ENCODE assay signal across 8 cellular contexts in the genomic region with DNA sequence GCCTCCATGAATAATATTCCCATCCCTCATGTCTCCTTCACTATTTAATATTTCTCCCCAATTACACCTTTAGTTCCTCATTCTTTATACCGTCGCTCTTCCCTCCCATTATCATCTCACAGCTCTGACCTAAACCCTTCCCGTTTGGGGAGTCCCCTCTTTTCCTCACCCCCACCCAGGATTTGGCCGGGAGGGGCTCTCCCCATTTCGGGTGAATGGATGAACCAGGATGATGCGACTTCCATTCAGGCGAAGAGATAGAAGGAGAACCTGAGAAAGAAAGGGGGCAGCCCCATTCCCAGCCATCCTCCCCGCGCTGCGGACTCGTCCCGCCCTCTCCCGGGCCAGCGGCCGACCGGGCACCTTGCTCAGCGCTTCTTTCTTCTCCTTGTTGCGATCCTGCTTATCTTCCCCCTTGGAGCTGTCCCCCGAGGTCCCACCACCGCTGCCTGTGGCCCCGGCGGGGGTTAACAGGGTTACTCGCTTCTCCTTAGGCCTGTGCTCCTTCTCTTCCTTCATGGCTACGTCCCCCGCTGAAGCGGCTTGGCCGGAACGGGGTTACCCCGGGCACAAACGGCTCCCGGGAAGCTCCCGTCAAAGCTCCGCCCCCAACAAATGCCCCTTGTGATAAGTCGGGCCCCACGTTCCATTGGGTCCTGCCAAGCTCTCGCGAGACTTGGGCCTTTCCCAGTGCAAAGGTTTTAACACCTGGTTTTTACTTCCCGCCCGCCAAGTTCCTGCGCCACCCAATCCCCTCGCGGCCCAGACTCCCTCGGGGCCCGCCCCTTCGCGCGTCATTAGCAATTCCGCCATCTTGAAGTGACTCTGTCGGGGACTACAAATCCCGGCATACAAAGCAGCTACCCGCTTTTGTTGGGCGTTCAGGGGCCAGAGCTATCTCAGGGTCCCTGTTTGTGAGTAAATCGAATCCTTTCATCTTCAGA. TPM values are rescaled to one million over a fixed set of nuclear protein-coding genes. Genes with fewer than 3 reads are reported as not detected.
DNase-seq lines count a peak whose midpoint lies in the region; ATAC-seq and TF ChIP-seq lines count a peak whose summit lies in the region.

A gene with protein sequence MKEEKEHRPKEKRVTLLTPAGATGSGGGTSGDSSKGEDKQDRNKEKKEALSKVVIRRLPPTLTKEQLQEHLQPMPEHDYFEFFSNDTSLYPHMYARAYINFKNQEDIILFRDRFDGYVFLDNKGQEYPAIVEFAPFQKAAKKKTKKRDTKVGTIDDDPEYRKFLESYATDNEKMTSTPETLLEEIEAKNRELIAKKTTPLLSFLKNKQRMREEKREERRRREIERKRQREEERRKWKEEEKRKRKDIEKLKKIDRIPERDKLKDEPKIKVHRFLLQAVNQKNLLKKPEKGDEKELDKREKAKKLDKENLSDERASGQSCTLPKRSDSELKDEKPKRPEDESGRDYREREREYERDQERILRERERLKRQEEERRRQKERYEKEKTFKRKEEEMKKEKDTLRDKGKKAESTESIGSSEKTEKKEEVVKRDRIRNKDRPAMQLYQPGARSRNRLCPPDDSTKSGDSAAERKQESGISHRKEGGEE (minus strand): TSS at position 554 of the 944 bp plus-strand sequence. CDS start 35 bp downstream, at position 519.

- DNase-seq in A673 (ENCODE audit: low spot score) = peak; percentile 98
- peak; percentile 95 for DNase-seq in NCI-H2196 (lab: John Stamatoyannopoulos, UW; ENCODE audit: unreplicated experiment)
- peak; percentile 94 to 98 for DNase-seq in breast epithelium (ENCODE audit: low spot score in 2 of 2)

- H3K4me3 ChIP-seq in A673 (ENCODE audit: low read depth, low read length, poor library complexity, severe bottlenecking) (peak within 1 kb of the TSS; percentile 70), breast epithelium (peak within 1 kb of the TSS; percentile 63 to 80 (median 65)), iPS-18c (ENCODE audit: insufficient read depth, low read depth, low read length) (peak within 1 kb of the TSS; percentile 80), skeletal muscle tissue (ENCODE audit: low read length in 3 of 3) (peak within 1 kb of the TSS; percentile 81 to 85 (median 82))

- no peak for TF ChIP-seq CTCF in A673 (conservative IDR thresholded peaks at IDR 0.05; ENCODE audit: low read depth, low read length)
- TF ChIP-seq CTCF in VCaP (conservative IDR thresholded peaks at IDR 0.05) = no peak
- TF ChIP-seq CTCF in breast epithelium (IDR thresholded peaks at IDR 0.05) = no peak

- ATAC-seq in GM18868 (IDR thresholded peaks at IDR 0.05; ENCODE audit: unreplicated experiment) (peak; percentile 98), HG03108 (IDR thresholded peaks at IDR 0.05; ENCODE audit: unreplicated experiment) (peak; percentile 98)

- peak; percentile 32 for TF ChIP-seq POLR2A in breast epithelium (IDR thresholded peaks at IDR 0.05)

- H3K27me3 ChIP-seq in A673 (replicated peaks; ENCODE audit: insufficient read depth, low read depth, low read length, poor library complexity) = no peaks in the 10 kb centered on the region
- no peaks in the 10 kb centered on the region for H3K27me3 ChIP-seq in breast epithelium
- no peaks in the 10 kb centered on the region for H3K27me3 ChIP-seq in skeletal muscle tissue (ENCODE audit: control insufficient read depth in 3 of 3, insufficient read depth in 3 of 3, low read length in 3 of 3)

- no TSS peak for BruUV-seq in A673 (replicated peaks; lab: Mats Ljungman, UMichigan)

- CTCF ChIA-PET in A673 (lab: Charles Lee) = interaction anchor here (0.5 kb wide), 1 partner anchor 456 kb away, joined by 4 read pairs; no protein-coding TSS in a partner anchor

- intact Hi-C loops in A673 (cut with micrococcal nuclease; ENCODE audit: unreplicated experiment) = loop anchor here (1.0 kb wide), 1 partner anchor 19 kb away; a partner anchor contains a TSS
- intact Hi-C loops in breast epithelium (cut with DNase I; ENCODE audit: low total_unique reads) = no loop called here

- H3K9ac ChIP-seq in skeletal muscle tissue (ENCODE audit: low read depth in 1 of 3, low read length in 3 of 3) = peak within 1 kb of the TSS; percentile 80 to 87 (median 87)

- peak within 1 kb of the TSS; percentile 85 for H3K27ac ChIP-seq in A673 (ENCODE audit: low read depth, low read length, poor library complexity, severe bottlenecking)
- peak within 1 kb of the TSS; percentile 62 for H3K27ac ChIP-seq in VCaP
- peak within 1 kb of the TSS; percentile 87 to 96 for H3K27ac ChIP-seq in breast epithelium
- peak within 1 kb of the TSS; percentile 87 for H3K27ac ChIP-seq in skeletal muscle tissue (ENCODE audit: low read depth, low read length)

- H3K4me1 ChIP-seq in A673 (ENCODE audit: insufficient read depth, low read length, poor library complexity, severe bottlenecking) (peaks cover 7% of the 10 kb centered on the region), breast epithelium (no peaks in the 10 kb centered on the region), skeletal muscle tissue (ENCODE audit: control insufficient read depth in 3 of 3, insufficient read depth in 3 of 3, low read length in 3 of 3) (no peaks in the 10 kb centered on the region)

- H3K36me3 ChIP-seq in A673 (ENCODE audit: insufficient read depth, low read length, poor library complexity, severe bottlenecking) (peaks cover 18% of the 10 kb centered on the region), breast epithelium (no peaks in the 10 kb centered on the region), skeletal muscle tissue (ENCODE audit: control insufficient read depth in 3 of 3, insufficient read depth in 3 of 3, low read length in 3 of 3) (no peaks in the 10 kb centered on the region)

- POLR2A ChIA-PET in A673 (lab: Charles Lee; ENCODE audit: low non-redundant PET) = interaction anchor here (0.6 kb wide), 1 partner anchor 12 kb away, joined by 4 read pairs; no protein-coding TSS in a partner anchor

- H3K9me3 ChIP-seq in A673 (ENCODE audit: low read depth, low read length, poor library complexity, severe bottlenecking) = no peaks in the 10 kb centered on the region
- H3K9me3 ChIP-seq in breast epithelium = no peaks in the 10 kb centered on the region
- peaks cover 18% of the 10 kb centered on the region for H3K9me3 ChIP-seq in iPS-18c (ENCODE audit: control insufficient read depth, insufficient read depth, low read length)
- H3K9me3 ChIP-seq in skeletal muscle tissue (ENCODE audit: control insufficient read depth in 3 of 3, low read length in 3 of 3) = no peaks in the 10 kb centered on the region

RNA-seq across cellular contexts. Expression of the gene that starts here (rescaled TPM):
- total RNA-seq in A673 (2021) (22.6 and 23.4 TPM in 2 replicates), breast epithelium (10 to 100 TPM in 1 of 3 donors, 1 to 10 TPM in 2; 7.5 to 10.8 (median 8.2) TPM), skeletal muscle tissue (1.6 TPM)

Comparison
In these comparisons a context has a peak if more than half of its experiments do, and no peak if none do; other contexts are left out.
1. Peak in every context shown above with its lines: DNase-seq, ATAC-seq, H3K4me3 ChIP-seq and H3K27ac ChIP-seq.